Comparison of ENCODE assay signal across 1 cellular context in the genomic region with DNA sequence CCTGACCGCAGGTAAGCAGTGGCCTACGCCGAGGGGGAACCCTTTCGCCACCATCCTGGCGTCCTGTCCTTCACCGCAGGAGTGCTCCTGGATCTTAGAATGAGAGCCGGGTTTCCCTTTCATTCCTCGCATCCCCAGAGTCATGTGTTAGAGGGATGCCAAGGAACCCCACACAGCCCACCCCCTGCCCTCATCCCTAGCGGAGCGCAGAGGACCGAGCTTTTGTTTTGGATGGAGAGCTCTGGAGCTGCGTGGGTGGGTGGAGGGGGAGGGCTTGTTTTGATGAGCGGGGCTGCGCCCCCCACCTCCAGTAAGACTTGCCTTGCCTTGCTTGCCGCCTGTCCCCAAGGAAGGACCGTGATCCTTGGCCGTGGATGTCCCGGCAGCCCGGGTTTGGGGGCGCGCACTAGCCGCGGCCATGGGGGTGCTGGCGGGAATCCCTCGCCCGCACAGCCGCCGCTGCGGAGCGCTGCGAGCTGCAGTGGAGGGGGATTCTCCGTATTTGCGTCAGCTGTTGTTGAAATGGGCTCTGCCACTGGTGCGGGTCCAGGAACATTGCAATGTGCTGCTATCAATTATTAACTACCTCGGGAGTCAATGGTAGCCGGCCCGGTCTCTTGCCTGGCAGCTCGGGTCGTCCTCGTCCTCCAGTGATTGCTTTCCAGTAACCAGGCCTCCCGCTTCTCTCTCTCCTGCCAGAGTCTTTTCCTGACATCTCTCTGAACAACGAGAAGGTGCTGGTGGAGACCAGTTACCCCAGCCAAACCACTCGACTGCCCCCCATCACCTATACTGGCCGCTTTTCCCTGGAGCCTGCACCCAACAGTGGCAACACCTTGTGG.
TF ChIP-seq lines count a peak whose summit lies in the region.

No MANE protein-coding gene starts in this region.

TF ChIP-seq in K562, 482 proteins besides CTCF, POLR2A, EP300 and RAD21 (continued from another document and continues in another):
- TF ChIP-seq STAG1 (CRISPR knock-in tag; IDR thresholded peaks at IDR 0.05; ENCODE audit: borderline replicate concordance): no peak
- TF ChIP-seq FUS (optimal IDR thresholded peaks at IDR 0.05; ENCODE audit: low read depth, low read length): peak; percentile 93
- TF ChIP-seq, protein P1, sequence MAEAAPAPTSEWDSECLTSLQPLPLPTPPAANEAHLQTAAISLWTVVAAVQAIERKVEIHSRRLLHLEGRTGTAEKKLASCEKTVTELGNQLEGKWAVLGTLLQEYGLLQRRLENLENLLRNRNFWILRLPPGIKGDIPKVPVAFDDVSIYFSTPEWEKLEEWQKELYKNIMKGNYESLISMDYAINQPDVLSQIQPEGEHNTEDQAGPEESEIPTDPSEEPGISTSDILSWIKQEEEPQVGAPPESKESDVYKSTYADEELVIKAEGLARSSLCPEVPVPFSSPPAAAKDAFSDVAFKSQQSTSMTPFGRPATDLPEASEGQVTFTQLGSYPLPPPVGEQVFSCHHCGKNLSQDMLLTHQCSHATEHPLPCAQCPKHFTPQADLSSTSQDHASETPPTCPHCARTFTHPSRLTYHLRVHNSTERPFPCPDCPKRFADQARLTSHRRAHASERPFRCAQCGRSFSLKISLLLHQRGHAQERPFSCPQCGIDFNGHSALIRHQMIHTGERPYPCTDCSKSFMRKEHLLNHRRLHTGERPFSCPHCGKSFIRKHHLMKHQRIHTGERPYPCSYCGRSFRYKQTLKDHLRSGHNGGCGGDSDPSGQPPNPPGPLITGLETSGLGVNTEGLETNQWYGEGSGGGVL (CRISPR knock-in tag; IDR thresholded peaks at IDR 0.05): no peak
- TF ChIP-seq ZNF134 (CRISPR knock-in tag; conservative IDR thresholded peaks at IDR 0.05): no peak
- 0 out of 2 replicates have a peak, but pooled peaks have one; percentile 82 for TF ChIP-seq FOXK1 (CRISPR knock-in tag; IDR thresholded peaks at IDR 0.05; ENCODE audit: borderline replicate concordance)
- TF ChIP-seq JUNB (CRISPR knock-in tag; conservative IDR thresholded peaks at IDR 0.05): no peak
- no peak for TF ChIP-seq FIP1L1 (IDR thresholded peaks at IDR 0.05; ENCODE audit: low read depth, low read length, poor library complexity, severe bottlenecking)
- TF ChIP-seq, protein P2, sequence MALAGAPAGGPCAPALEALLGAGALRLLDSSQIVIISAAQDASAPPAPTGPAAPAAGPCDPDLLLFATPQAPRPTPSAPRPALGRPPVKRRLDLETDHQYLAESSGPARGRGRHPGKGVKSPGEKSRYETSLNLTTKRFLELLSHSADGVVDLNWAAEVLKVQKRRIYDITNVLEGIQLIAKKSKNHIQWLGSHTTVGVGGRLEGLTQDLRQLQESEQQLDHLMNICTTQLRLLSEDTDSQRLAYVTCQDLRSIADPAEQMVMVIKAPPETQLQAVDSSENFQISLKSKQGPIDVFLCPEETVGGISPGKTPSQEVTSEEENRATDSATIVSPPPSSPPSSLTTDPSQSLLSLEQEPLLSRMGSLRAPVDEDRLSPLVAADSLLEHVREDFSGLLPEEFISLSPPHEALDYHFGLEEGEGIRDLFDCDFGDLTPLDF (CRISPR knock-in tag; IDR thresholded peaks at IDR 0.05): no peak
- no peak for TF ChIP-seq ETS2 (tag; IDR thresholded peaks at IDR 0.05; ENCODE audit: borderline replicate concordance, poor library complexity, severe bottlenecking)
- no peak for TF ChIP-seq NR2F6 (CRISPR knock-in tag; IDR thresholded peaks at IDR 0.05)
- TF ChIP-seq, protein P3, sequence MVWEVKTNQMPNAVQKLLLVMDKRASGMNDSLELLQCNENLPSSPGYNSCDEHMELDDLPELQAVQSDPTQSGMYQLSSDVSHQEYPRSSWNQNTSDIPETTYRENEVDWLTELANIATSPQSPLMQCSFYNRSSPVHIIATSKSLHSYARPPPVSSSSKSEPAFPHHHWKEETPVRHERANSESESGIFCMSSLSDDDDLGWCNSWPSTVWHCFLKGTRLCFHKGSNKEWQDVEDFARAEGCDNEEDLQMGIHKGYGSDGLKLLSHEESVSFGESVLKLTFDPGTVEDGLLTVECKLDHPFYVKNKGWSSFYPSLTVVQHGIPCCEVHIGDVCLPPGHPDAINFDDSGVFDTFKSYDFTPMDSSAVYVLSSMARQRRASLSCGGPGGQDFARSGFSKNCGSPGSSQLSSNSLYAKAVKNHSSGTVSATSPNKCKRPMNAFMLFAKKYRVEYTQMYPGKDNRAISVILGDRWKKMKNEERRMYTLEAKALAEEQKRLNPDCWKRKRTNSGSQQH (CRISPR knock-in tag; IDR thresholded peaks at IDR 0.05): no peak
- peak; percentile 41 for TF ChIP-seq RBBP5 (IDR thresholded peaks at IDR 0.05; ENCODE audit: borderline replicate concordance, insufficient read depth, low read length, poor library complexity, severe bottlenecking)
- no peak for TF ChIP-seq FOSL1 (tag; conservative IDR thresholded peaks at IDR 0.05)
- TF ChIP-seq, protein P4, sequence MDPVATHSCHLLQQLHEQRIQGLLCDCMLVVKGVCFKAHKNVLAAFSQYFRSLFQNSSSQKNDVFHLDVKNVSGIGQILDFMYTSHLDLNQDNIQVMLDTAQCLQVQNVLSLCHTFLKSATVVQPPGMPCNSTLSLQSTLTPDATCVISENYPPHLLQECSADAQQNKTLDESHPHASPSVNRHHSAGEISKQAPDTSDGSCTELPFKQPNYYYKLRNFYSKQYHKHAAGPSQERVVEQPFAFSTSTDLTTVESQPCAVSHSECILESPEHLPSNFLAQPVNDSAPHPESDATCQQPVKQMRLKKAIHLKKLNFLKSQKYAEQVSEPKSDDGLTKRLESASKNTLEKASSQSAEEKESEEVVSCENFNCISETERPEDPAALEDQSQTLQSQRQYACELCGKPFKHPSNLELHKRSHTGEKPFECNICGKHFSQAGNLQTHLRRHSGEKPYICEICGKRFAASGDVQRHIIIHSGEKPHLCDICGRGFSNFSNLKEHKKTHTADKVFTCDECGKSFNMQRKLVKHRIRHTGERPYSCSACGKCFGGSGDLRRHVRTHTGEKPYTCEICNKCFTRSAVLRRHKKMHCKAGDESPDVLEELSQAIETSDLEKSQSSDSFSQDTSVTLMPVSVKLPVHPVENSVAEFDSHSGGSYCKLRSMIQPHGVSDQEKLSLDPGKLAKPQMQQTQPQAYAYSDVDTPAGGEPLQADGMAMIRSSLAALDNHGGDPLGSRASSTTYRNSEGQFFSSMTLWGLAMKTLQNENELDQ (CRISPR knock-in tag; IDR thresholded peaks at IDR 0.05; ENCODE audit: borderline replicate concordance): no peak
- TF ChIP-seq, protein P5, sequence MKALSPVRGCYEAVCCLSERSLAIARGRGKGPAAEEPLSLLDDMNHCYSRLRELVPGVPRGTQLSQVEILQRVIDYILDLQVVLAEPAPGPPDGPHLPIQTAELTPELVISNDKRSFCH (CRISPR knock-in tag; IDR thresholded peaks at IDR 0.05): no peak
- TF ChIP-seq, protein P5 (tag; IDR thresholded peaks at IDR 0.05): no peak
- TF ChIP-seq, protein P6, sequence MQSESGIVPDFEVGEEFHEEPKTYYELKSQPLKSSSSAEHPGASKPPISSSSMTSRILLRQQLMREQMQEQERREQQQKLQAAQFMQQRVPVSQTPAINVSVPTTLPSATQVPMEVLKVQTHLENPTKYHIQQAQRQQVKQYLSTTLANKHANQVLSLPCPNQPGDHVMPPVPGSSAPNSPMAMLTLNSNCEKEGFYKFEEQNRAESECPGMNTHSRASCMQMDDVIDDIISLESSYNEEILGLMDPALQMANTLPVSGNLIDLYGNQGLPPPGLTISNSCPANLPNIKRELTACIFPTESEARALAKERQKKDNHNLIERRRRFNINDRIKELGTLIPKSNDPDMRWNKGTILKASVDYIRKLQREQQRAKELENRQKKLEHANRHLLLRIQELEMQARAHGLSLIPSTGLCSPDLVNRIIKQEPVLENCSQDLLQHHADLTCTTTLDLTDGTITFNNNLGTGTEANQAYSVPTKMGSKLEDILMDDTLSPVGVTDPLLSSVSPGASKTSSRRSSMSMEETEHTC (IDR thresholded peaks at IDR 0.05): no peak
- TF ChIP-seq RAD51 (IDR thresholded peaks at IDR 0.05; ENCODE audit: borderline replicate concordance, low read depth): no peak
- TF ChIP-seq SRSF1 (IDR thresholded peaks at IDR 0.05; ENCODE audit: low read depth, low read length): no peak; the same call in 1 of the 2 replicates
- TF ChIP-seq, protein P7, sequence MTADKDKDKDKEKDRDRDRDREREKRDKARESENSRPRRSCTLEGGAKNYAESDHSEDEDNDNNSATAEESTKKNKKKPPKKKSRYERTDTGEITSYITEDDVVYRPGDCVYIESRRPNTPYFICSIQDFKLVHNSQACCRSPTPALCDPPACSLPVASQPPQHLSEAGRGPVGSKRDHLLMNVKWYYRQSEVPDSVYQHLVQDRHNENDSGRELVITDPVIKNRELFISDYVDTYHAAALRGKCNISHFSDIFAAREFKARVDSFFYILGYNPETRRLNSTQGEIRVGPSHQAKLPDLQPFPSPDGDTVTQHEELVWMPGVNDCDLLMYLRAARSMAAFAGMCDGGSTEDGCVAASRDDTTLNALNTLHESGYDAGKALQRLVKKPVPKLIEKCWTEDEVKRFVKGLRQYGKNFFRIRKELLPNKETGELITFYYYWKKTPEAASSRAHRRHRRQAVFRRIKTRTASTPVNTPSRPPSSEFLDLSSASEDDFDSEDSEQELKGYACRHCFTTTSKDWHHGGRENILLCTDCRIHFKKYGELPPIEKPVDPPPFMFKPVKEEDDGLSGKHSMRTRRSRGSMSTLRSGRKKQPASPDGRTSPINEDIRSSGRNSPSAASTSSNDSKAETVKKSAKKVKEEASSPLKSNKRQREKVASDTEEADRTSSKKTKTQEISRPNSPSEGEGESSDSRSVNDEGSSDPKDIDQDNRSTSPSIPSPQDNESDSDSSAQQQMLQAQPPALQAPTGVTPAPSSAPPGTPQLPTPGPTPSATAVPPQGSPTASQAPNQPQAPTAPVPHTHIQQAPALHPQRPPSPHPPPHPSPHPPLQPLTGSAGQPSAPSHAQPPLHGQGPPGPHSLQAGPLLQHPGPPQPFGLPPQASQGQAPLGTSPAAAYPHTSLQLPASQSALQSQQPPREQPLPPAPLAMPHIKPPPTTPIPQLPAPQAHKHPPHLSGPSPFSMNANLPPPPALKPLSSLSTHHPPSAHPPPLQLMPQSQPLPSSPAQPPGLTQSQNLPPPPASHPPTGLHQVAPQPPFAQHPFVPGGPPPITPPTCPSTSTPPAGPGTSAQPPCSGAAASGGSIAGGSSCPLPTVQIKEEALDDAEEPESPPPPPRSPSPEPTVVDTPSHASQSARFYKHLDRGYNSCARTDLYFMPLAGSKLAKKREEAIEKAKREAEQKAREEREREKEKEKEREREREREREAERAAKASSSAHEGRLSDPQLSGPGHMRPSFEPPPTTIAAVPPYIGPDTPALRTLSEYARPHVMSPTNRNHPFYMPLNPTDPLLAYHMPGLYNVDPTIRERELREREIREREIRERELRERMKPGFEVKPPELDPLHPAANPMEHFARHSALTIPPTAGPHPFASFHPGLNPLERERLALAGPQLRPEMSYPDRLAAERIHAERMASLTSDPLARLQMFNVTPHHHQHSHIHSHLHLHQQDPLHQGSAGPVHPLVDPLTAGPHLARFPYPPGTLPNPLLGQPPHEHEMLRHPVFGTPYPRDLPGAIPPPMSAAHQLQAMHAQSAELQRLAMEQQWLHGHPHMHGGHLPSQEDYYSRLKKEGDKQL (CRISPR knock-in tag; IDR thresholded peaks at IDR 0.05; ENCODE audit: borderline replicate concordance): no peak
- TF ChIP-seq ZNF143 (CRISPR knock-in tag; IDR thresholded peaks at IDR 0.05): no peak
- TF ChIP-seq, protein P8, sequence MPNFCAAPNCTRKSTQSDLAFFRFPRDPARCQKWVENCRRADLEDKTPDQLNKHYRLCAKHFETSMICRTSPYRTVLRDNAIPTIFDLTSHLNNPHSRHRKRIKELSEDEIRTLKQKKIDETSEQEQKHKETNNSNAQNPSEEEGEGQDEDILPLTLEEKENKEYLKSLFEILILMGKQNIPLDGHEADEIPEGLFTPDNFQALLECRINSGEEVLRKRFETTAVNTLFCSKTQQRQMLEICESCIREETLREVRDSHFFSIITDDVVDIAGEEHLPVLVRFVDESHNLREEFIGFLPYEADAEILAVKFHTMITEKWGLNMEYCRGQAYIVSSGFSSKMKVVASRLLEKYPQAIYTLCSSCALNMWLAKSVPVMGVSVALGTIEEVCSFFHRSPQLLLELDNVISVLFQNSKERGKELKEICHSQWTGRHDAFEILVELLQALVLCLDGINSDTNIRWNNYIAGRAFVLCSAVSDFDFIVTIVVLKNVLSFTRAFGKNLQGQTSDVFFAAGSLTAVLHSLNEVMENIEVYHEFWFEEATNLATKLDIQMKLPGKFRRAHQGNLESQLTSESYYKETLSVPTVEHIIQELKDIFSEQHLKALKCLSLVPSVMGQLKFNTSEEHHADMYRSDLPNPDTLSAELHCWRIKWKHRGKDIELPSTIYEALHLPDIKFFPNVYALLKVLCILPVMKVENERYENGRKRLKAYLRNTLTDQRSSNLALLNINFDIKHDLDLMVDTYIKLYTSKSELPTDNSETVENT (CRISPR knock-in tag; IDR thresholded peaks at IDR 0.05): no peak
- TF ChIP-seq ZNF184 (CRISPR knock-in tag; IDR thresholded peaks at IDR 0.05): no peak
- no peak for TF ChIP-seq MYC (IDR thresholded peaks at IDR 0.05; ENCODE audit: low read depth, low read length)
- TF ChIP-seq MYC (CRISPR knock-in tag; IDR thresholded peaks at IDR 0.05; ENCODE audit: borderline replicate concordance, low read depth): no peak
- TF ChIP-seq DNMT1 (IDR thresholded peaks at IDR 0.05): 0 out of 2 replicates have a peak, but pooled peaks have one; percentile 20
- TF ChIP-seq CSDE1 (IDR thresholded peaks at IDR 0.05): no peak
- no peak for TF ChIP-seq ATF7 (IDR thresholded peaks at IDR 0.05)
- no peak for TF ChIP-seq ZSCAN32 (CRISPR knock-in tag; IDR thresholded peaks at IDR 0.05)
- TF ChIP-seq PTBP1 (IDR thresholded peaks at IDR 0.05; ENCODE audit: low read depth, low read length): no peak; the same call in 1 of the 2 replicates
- no peak; the same call in 1 of the 2 replicates for TF ChIP-seq GABPB1 (CRISPR knock-in tag; IDR thresholded peaks at IDR 0.05)
- no peak for TF ChIP-seq ZNF75A (CRISPR knock-in tag; IDR thresholded peaks at IDR 0.05)
- TF ChIP-seq, protein P9, sequence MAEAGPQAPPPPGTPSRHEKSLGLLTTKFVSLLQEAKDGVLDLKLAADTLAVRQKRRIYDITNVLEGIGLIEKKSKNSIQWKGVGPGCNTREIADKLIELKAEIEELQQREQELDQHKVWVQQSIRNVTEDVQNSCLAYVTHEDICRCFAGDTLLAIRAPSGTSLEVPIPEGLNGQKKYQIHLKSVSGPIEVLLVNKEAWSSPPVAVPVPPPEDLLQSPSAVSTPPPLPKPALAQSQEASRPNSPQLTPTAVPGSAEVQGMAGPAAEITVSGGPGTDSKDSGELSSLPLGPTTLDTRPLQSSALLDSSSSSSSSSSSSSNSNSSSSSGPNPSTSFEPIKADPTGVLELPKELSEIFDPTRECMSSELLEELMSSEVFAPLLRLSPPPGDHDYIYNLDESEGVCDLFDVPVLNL (CRISPR knock-in tag; IDR thresholded peaks at IDR 0.05; ENCODE audit: low read depth): no peak
- no peak for TF ChIP-seq ZNF41 (CRISPR knock-in tag; conservative IDR thresholded peaks at IDR 0.05)
- TF ChIP-seq HNRNPK (IDR thresholded peaks at IDR 0.05; ENCODE audit: low read depth, low read length, poor library complexity, severe bottlenecking): peak; percentile 38
- no peak; a peak in 1 of 4 replicates for TF ChIP-seq TBL1XR1 (IDR thresholded peaks at IDR 0.05; ENCODE audit: low read length in 2 of 2)
- TF ChIP-seq ZNF583 (CRISPR knock-in tag; IDR thresholded peaks at IDR 0.05): no peak
- TF ChIP-seq, protein P10, sequence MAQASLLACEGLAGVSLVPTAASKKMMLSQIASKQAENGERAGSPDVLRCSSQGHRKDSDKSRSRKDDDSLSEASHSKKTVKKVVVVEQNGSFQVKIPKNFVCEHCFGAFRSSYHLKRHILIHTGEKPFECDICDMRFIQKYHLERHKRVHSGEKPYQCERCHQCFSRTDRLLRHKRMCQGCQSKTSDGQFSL (CRISPR knock-in tag; IDR thresholded peaks at IDR 0.05): no peak; the same call in 1 of the 2 replicates
- TF ChIP-seq, protein P10 (tag; IDR thresholded peaks at IDR 0.05): no peak
